ENCODE assay signal across 1 cellular context in genomic region chr16:46883353-46883689, GRCh38.
TF ChIP-seq lines count a peak whose summit lies in the region.

No MANE protein-coding gene starts in this region.

TF ChIP-seq in HCT116, 20 proteins besides CTCF, POLR2A, EP300 and RAD21 (continued from another document):
- no peak for TF ChIP-seq REST (IDR thresholded peaks at IDR 0.05; ENCODE audit: low read depth)
- no peak for TF ChIP-seq SRF (IDR thresholded peaks at IDR 0.05; ENCODE audit: low read depth)
- no peak for TF ChIP-seq EZH2phosphoT487 (IDR thresholded peaks at IDR 0.05; ENCODE audit: borderline replicate concordance)
